Comparison of ENCODE assay signal across 9 cellular contexts in genomic region chr7:117010375-117011133, GRCh38. TPM values are rescaled to one million over a fixed set of nuclear protein-coding genes. Genes with fewer than 3 reads are reported as not detected.
A peak's percentile ranks its signal among the peaks of the same experiment; 100 is the strongest.
DNase-seq lines count a peak whose midpoint lies in the region; ATAC-seq and TF ChIP-seq lines count a peak whose summit lies in the region.
"Had no signal": no experiment of that assay in that cellular context is flagged by ENCODE, and none has a peak within 500 bp of the region (broad histone marks: within the 10 kb centered on the region; RNA-seq: fewer than 3 reads in every experiment).

No MANE protein-coding gene starts in this region.

- H3K27ac ChIP-seq in mammary epithelial cell (ENCODE audit: insufficient read depth, low read depth, low read length) (no peak overlapping the region), breast epithelium (no peak overlapping the region)

- H3K79me2 ChIP-seq in mammary epithelial cell (ENCODE audit: insufficient read depth, low read length): peaks cover 63% of the 10 kb centered on the region

- H3K4me1 Mint-ChIP-seq in activated T-cell treated with anti-CD3 and anti-CD28 coated beads, Interleukin-2, amount 50 U/mL, for 72 hours (ENCODE audit: low read depth): peaks cover 83% of the 10 kb centered on the region
- peaks cover 83% of the 10 kb centered on the region for H3K4me1 Mint-ChIP-seq in stimulated activated naive CD8-positive, alpha-beta T cell treated with anti-CD3 and anti-CD28 coated beads, Interleukin-15, amount 100 ng/mL, for 72 hours

- H3K4me3 Mint-ChIP-seq in activated T-cell treated with anti-CD3 and anti-CD28 coated beads, Interleukin-2, amount 50 U/mL, for 72 hours: peak overlapping the region; percentile 36 to 79
- peak overlapping the region; percentile 72 to 80 for H3K4me3 Mint-ChIP-seq in stimulated activated naive CD8-positive, alpha-beta T cell treated with anti-CD3 and anti-CD28 coated beads, Interleukin-15, amount 100 ng/mL, for 72 hours

- H3K4me3 ChIP-seq in mammary epithelial cell (replicated peaks in 1 of 3; ENCODE audit: insufficient read depth in 1 of 3, low read depth in 2 of 3, low read length in 3 of 3) (no peak overlapping the region), breast epithelium (no peak overlapping the region)

- H3K27me3 ChIP-seq in mammary epithelial cell (ENCODE audit: insufficient read depth, low read length) (no peaks in the 10 kb centered on the region), breast epithelium (no peaks in the 10 kb centered on the region)
- H3K27me3 ChIP-seq: BE2C had no signal

- peak; percentile 45 for ATAC-seq in HG02973 (IDR thresholded peaks at IDR 0.05; ENCODE audit: unreplicated experiment)
- peak; percentile 75 to 78 for ATAC-seq in activated T-cell treated with anti-CD3 and anti-CD28 coated beads, Interleukin-2, amount 50 U/mL, for 72 hours (replicated peaks in 1 of 2)
- peak; percentile 85 for ATAC-seq in stimulated activated naive CD8-positive, alpha-beta T cell treated with anti-CD3 and anti-CD28 coated beads, Interleukin-15, amount 100 ng/mL, for 72 hours

- WGBS in mammary epithelial cell (ENCODE audit: low coverage, missing lambda C conversion rate): 95% methylated on average over 6 of the region's 6 CpGs

- H3K9ac ChIP-seq in mammary epithelial cell (ENCODE audit: insufficient read depth, low read length): no peak overlapping the region

- dilution Hi-C loops in mammary epithelial cell (cut with HindIII; ENCODE audit: low sequenced_read_pairs): loop anchor here (5.0 kb wide), 1 partner anchor 52 kb away; no protein-coding TSS in a partner anchor

- H4K20me1 ChIP-seq in mammary epithelial cell (ENCODE audit: insufficient read depth, low read length): no peaks in the 10 kb centered on the region

- no peak for TF ChIP-seq POLR2A in breast epithelium (IDR thresholded peaks at IDR 0.05)

- H3K4me2 ChIP-seq in mammary epithelial cell (ENCODE audit: insufficient read depth, low read depth, low read length): no peak overlapping the region

- H3K36me3 Mint-ChIP-seq in activated T-cell treated with anti-CD3 and anti-CD28 coated beads, Interleukin-2, amount 50 U/mL, for 72 hours (ENCODE audit: insufficient read depth in 2 of 2): no peaks in the 10 kb centered on the region

- no TSS peak for BruUV-seq in mammary epithelial cell (replicated peaks; lab: Mats Ljungman, UMichigan)

- H3K9me3 ChIP-seq in mammary epithelial cell (replicated peaks; ENCODE audit: insufficient read depth, low read length): no peaks in the 10 kb centered on the region
- no peaks in the 10 kb centered on the region for H3K9me3 ChIP-seq in breast epithelium
- H3K9me3 ChIP-seq: BE2C had no signal

- H3K27me3 Mint-ChIP-seq in activated T-cell treated with anti-CD3 and anti-CD28 coated beads, Interleukin-2, amount 50 U/mL, for 72 hours (ENCODE audit: low read depth): no peaks in the 10 kb centered on the region
- H3K27me3 Mint-ChIP-seq in stimulated activated naive CD8-positive, alpha-beta T cell treated with anti-CD3 and anti-CD28 coated beads, Interleukin-15, amount 100 ng/mL, for 72 hours: no peaks in the 10 kb centered on the region

- no peaks in the 10 kb centered on the region for H3K36me3 ChIP-seq in mammary epithelial cell (ENCODE audit: insufficient read depth, low read length)
- H3K36me3 ChIP-seq in breast epithelium: no peaks in the 10 kb centered on the region
- H3K36me3 ChIP-seq: BE2C had no signal

- no peak overlapping the region for H2AFZ ChIP-seq in mammary epithelial cell (ENCODE audit: low read depth, low read length)

- H3K9me3 Mint-ChIP-seq in activated T-cell treated with anti-CD3 and anti-CD28 coated beads, Interleukin-2, amount 50 U/mL, for 72 hours: no peaks in the 10 kb centered on the region
- H3K9me3 Mint-ChIP-seq in stimulated activated naive CD8-positive, alpha-beta T cell treated with anti-CD3 and anti-CD28 coated beads, Interleukin-15, amount 100 ng/mL, for 72 hours: no peaks in the 10 kb centered on the region

- intact Hi-C loops in mammary epithelial cell (cut with micrococcal nuclease) (no loop called here), breast epithelium (cut with DNase I; ENCODE audit: low total_unique reads) (no loop called here)

- H3K27ac Mint-ChIP-seq in activated T-cell treated with anti-CD3 and anti-CD28 coated beads, Interleukin-2, amount 50 U/mL, for 72 hours: peak overlapping the region; percentile 14
- H3K27ac Mint-ChIP-seq in stimulated activated naive CD8-positive, alpha-beta T cell treated with anti-CD3 and anti-CD28 coated beads, Interleukin-15, amount 100 ng/mL, for 72 hours: peak overlapping the region; percentile 87 to 96

- in situ Hi-C loops in mammary epithelial cell (cut with MboI; ENCODE audit: low sequenced_read_pairs in 2 of 2): no loop called here

- H3K4me1 ChIP-seq in mammary epithelial cell (ENCODE audit: insufficient read depth, low read length): peaks cover 37% of the 10 kb centered on the region
- no peaks in the 10 kb centered on the region for H3K4me1 ChIP-seq in breast epithelium

- CTCF ChIA-PET in mammary epithelial cell (lab: Charles Lee; ENCODE audit: low non-redundant PET): interaction anchor here (0.6 kb wide), 1 partner anchor 25 kb away, joined by 4 read pairs; no protein-coding TSS in a partner anchor

- DNase-seq in mammary epithelial cell (peak; percentile 59), breast epithelium (ENCODE audit: low spot score in 2 of 2) (no peak), NCI-H2227 treated with DMSO at 0.1 percent for 48 hours (lab: John Stamatoyannopoulos, UW) (no peak), hepatic stellate cell (ENCODE audit: low spot score) (no peak), GDM1 (lab: John Stamatoyannopoulos, UW) (no peak)
- peak; percentile 39 to 47 for DNase-seq in activated T-cell treated with anti-CD3 and anti-CD28 coated beads, Interleukin-2, amount 50 U/mL, for 72 hours
- DNase-seq in stimulated activated naive CD8-positive, alpha-beta T cell treated with anti-CD3 and anti-CD28 coated beads, Interleukin-15, amount 100 ng/mL, for 72 hours: peak; percentile 16 to 53
- DNase-seq: BE2C had no signal

- TF ChIP-seq CTCF in mammary epithelial cell (conservative IDR thresholded peaks at IDR 0.05 in 1 of 2, IDR thresholded peaks at IDR 0.05 in 1 of 2; ENCODE audit: extremely low read depth in 1 of 2, insufficient read depth in 1 of 2, low read depth in 1 of 2, low read length in 2 of 2): no peak
- no peak for TF ChIP-seq CTCF in breast epithelium (IDR thresholded peaks at IDR 0.05)

RNA-seq across cellular contexts. Expression of gene ST7, which starts 57.3 kb away (rescaled TPM):
- total RNA-seq in mammary epithelial cell (10 to 100 TPM; 17.4 to 19.7 TPM), breast epithelium (10 to 100 TPM; 24.3 to 41.4 (median 27.5) TPM)
- 15.7 TPM for polyA plus RNA-seq in mammary epithelial cell
- polyA minus RNA-seq in mammary epithelial cell: 36.2 TPM
- 1 to 10 TPM; 6.2 to 7.2 TPM for total RNA-seq in activated T-cell treated with anti-CD3 and anti-CD28 coated beads, Interleukin-2, amount 50 U/mL, for 72 hours

Comparison
In these comparisons a context has a peak if more than half of its experiments do, and no peak if none do; other contexts are left out.
1. DNase-seq: peak in mammary epithelial cell (single experiment), activated T-cell treated with anti-CD3 and anti-CD28 coated beads, Interleukin-2, amount 50 U/mL, for 72 hours (2 of 2) and stimulated activated naive CD8-positive, alpha-beta T cell treated with anti-CD3 and anti-CD28 coated beads, Interleukin-15, amount 100 ng/mL, for 72 hours (2 of 2); none in breast epithelium (0 of 2), NCI-H2227 treated with DMSO at 0.1 percent for 48 hours (single experiment), hepatic stellate cell (single experiment) and GDM1 (single experiment).
2. Peak in every context shown above with its lines, with median percentiles within 50 percentile points of each other: ATAC-seq.